Comparison of ENCODE assay signal across 22 cellular contexts in genomic region chr7:103714377-103714927, GRCh38.
DNase-seq lines count a peak whose midpoint lies in the region; ATAC-seq and TF ChIP-seq lines count a peak whose summit lies in the region.
"Had no signal": no experiment of that assay in that cellular context is flagged by ENCODE, and none has a peak within 500 bp of the region (broad histone marks: within the 10 kb centered on the region; RNA-seq: fewer than 3 reads in every experiment).

No MANE protein-coding gene starts in this region.

- no peak overlapping the region for H3K18ac ChIP-seq in IMR-90 (ENCODE audit: low read depth, low read length)

- 60% methylated on average over 1 of the region's 9 CpGs; no CpG with 5 or more reads in 1 of the 2 experiments for WGBS in IMR-90 (ENCODE audit: extremely low coverage in 2 of 2, insufficient read length in 1 of 2), 2 experiments

- no peaks in the 10 kb centered on the region for H3K79me1 ChIP-seq in IMR-90 (ENCODE audit: low read depth in 1 of 2, low read length in 2 of 2)

- H3K4me3 Mint-ChIP-seq in T-cell, result no peak overlapping the region
- H3K4me3 Mint-ChIP-seq in activated naive CD4-positive, alpha-beta T cell treated with anti-CD3 and anti-CD28 coated beads for 36 hours, result no peak overlapping the region
- H3K4me3 Mint-ChIP-seq: CD4-positive, alpha-beta T cell had no signal

- no peak overlapping the region for H2AK5ac ChIP-seq in IMR-90 (ENCODE audit: low read depth, low read length)

- H3K27me3 Mint-ChIP-seq in T-cell, result peaks cover 2 to 26% of the 10 kb centered on the region in 2 donors
- H3K27me3 Mint-ChIP-seq in activated naive CD4-positive, alpha-beta T cell treated with anti-CD3 and anti-CD28 coated beads for 36 hours (ENCODE audit: low read depth), result peaks cover 11% of the 10 kb centered on the region

- H2AK9ac ChIP-seq in IMR-90 (replicated peaks; ENCODE audit: low read depth, low read length, poor library complexity), result no peak overlapping the region

- H3K4me3 ChIP-seq in IMR-90 (ENCODE audit: insufficient read depth, low read depth, low read length), result no peak overlapping the region
- H3K4me3 ChIP-seq: SJSA1 had no signal

- H3K36me3 ChIP-seq in IMR-90 (ENCODE audit: control insufficient read depth, insufficient read depth, low read length), result no peaks in the 10 kb centered on the region
- H3K36me3 ChIP-seq: SJSA1 had no signal

- peak overlapping the region; percentile 40; the same call in 1 of the 2 replicates for H2BK120ac ChIP-seq in IMR-90 (ENCODE audit: low read depth, low read length)

- H2BK5ac ChIP-seq in IMR-90 (ENCODE audit: low read depth, low read length, poor library complexity, severe bottlenecking), result no peak overlapping the region

- H4K20me1 ChIP-seq in IMR-90 (ENCODE audit: insufficient read depth, low read length), result no peaks in the 10 kb centered on the region

- no peak overlapping the region for H3K27ac ChIP-seq in IMR-90 (ENCODE audit: insufficient read depth, low read length)
- H3K27ac ChIP-seq: HL-60, SJSA1 had no signal

- H3K27me3 ChIP-seq in IMR-90 (ENCODE audit: control insufficient read depth, insufficient read depth, low read length), result no peaks in the 10 kb centered on the region
- H3K27me3 ChIP-seq: SJSA1 had no signal

- CTCF ChIA-PET in IMR-90 (lab: Yijun Ruan, JAX) (no interaction called here), T-cell (lab: Charles Lee) (no interaction called here)
- CTCF ChIA-PET in activated naive CD4-positive, alpha-beta T cell treated with anti-CD3 and anti-CD28 coated beads for 36 hours (lab: Charles Lee), result no interaction called here

- no peak overlapping the region for H3K56ac ChIP-seq in IMR-90 (ENCODE audit: extremely low read depth, insufficient read depth, low read length)

- no peak overlapping the region; the same call in 1 of the 2 replicates for H3K4ac ChIP-seq in IMR-90 (ENCODE audit: low read depth, low read length)

- no peak overlapping the region for H3K9ac ChIP-seq in IMR-90 (ENCODE audit: low read depth, low read length)

- H3K27ac Mint-ChIP-seq in T-cell, result no peak overlapping the region
- H3K27ac Mint-ChIP-seq in activated naive CD4-positive, alpha-beta T cell treated with anti-CD3 and anti-CD28 coated beads for 36 hours, result no peak overlapping the region
- H3K27ac Mint-ChIP-seq: CD4-positive, alpha-beta T cell had no signal

- in situ Hi-C loops in IMR-90 (cut with MboI; ENCODE audit: low sequenced_read_pairs), result no loop called here

- H3K9me1 ChIP-seq in IMR-90 (ENCODE audit: insufficient read depth, low read length), result peaks cover 6% of the 10 kb centered on the region; the same call in 1 of the 2 replicates

- peak overlapping the region; percentile 8; the same call in 1 of the 2 replicates for H2BK20ac ChIP-seq in IMR-90 (ENCODE audit: low read depth, low read length)

- POLR2A ChIA-PET in IMR-90 (lab: Charles Lee; ENCODE audit: unreplicated experiment) (no interaction called here), T-cell (lab: Charles Lee) (no interaction called here)

- no peak for ATAC-seq in IMR-90 (ENCODE audit: low read depth)
- no peak for ATAC-seq in T-cell (replicated peaks in 1 of 4)
- no peak for ATAC-seq in HG03045 (IDR thresholded peaks at IDR 0.05; ENCODE audit: unreplicated experiment)
- ATAC-seq: Right ventricle myocardium inferior had no signal

- H2AFZ ChIP-seq in IMR-90 (replicated peaks; ENCODE audit: low read length, poor library complexity), result no peak overlapping the region

- no peak for TF ChIP-seq RAD21 in IMR-90 (IDR thresholded peaks at IDR 0.05; ENCODE audit: low read length)

- no peak for DNase-seq in IMR-90
- peak; percentile 17 for DNase-seq in NCI-H69 (lab: John Stamatoyannopoulos, UW)
- DNase-seq in cerebellum (ENCODE audit: low spot score), result peak; percentile 43
- DNase-seq in retina, result peak; percentile 76
- DNase-seq in T-cell, result no peak
- no peak for DNase-seq in activated naive CD4-positive, alpha-beta T cell treated with anti-CD3 and anti-CD28 coated beads for 36 hours
- DNase-seq: Caco-2; CD4-positive, alpha-beta T cell; DMS 273 treated with DMSO at 0.1 percent for 48 hours; DMS79 treated with DMSO at 0.1 percent for 48 hours; GOT3; KG1; NCI-H1092 treated with DMSO at 0.1 percent for 48 hours; NCI-H1436 treated with DMSO at 0.1 percent for 48 hours; NCI-H1930; NCI-H524 treated with DMSO at 0.1 percent for 48 hours; OCI-M1; SW 1271 had no signal

- no peak overlapping the region for H4K8ac ChIP-seq in IMR-90 (ENCODE audit: low read depth in 2 of 2, low read length in 2 of 2)

- no peaks in the 10 kb centered on the region for H3K9me3 Mint-ChIP-seq in T-cell
- no peaks in the 10 kb centered on the region for H3K9me3 Mint-ChIP-seq in activated naive CD4-positive, alpha-beta T cell treated with anti-CD3 and anti-CD28 coated beads for 36 hours
- H3K9me3 Mint-ChIP-seq: CD4-positive, alpha-beta T cell had no signal

- BruUV-seq in IMR-90 (replicated peaks; lab: Mats Ljungman, UMichigan), result no TSS peak

- no peaks in the 10 kb centered on the region for H3K9me3 ChIP-seq in IMR-90 (ENCODE audit: control insufficient read depth, insufficient read depth, low read length)
- H3K9me3 ChIP-seq: Caco-2, SJSA1 had no signal

- no peaks in the 10 kb centered on the region for H3K36me3 Mint-ChIP-seq in T-cell
- H3K36me3 Mint-ChIP-seq in activated naive CD4-positive, alpha-beta T cell treated with anti-CD3 and anti-CD28 coated beads for 36 hours (ENCODE audit: low read depth), result no peaks in the 10 kb centered on the region

- H3K23ac ChIP-seq in IMR-90 (ENCODE audit: low read depth, low read length), result no peak overlapping the region

- intact Hi-C loops in IMR-90 (cut with micrococcal nuclease), result no loop called here
- intact Hi-C loops in activated naive CD4-positive, alpha-beta T cell treated with anti-CD3 and anti-CD28 coated beads for 36 hours (cut with micrococcal nuclease), result no loop called here

- 0 out of 3 replicates have a peak overlapping the region, but pooled peaks have one; percentile 7 for H2BK15ac ChIP-seq in IMR-90 (ENCODE audit: low read depth, low read length)

- TF ChIP-seq POLR2A in IMR-90 (IDR thresholded peaks at IDR 0.05; ENCODE audit: low read depth, low read length), result no peak

- no peak overlapping the region for H3K14ac ChIP-seq in IMR-90 (replicated peaks; ENCODE audit: low read depth, low read length)

- peaks cover 1% of the 10 kb centered on the region; the same call in 1 of the 2 replicates for H3K4me1 ChIP-seq in IMR-90 (ENCODE audit: control insufficient read depth, insufficient read depth, low read length)
- H3K4me1 ChIP-seq: Caco-2 had no signal

- H3K4me1 Mint-ChIP-seq in T-cell, result no peaks in the 10 kb centered on the region
- H3K4me1 Mint-ChIP-seq in activated naive CD4-positive, alpha-beta T cell treated with anti-CD3 and anti-CD28 coated beads for 36 hours (ENCODE audit: low read depth), result no peaks in the 10 kb centered on the region

- dilution Hi-C loops in IMR-90 (cut with HindIII; ENCODE audit: low sequenced_read_pairs, unreplicated experiment), result no loop called here

- no peak overlapping the region for H3K4me2 ChIP-seq in IMR-90 (ENCODE audit: low read depth, low read length)

- H4K91ac ChIP-seq in IMR-90 (ENCODE audit: insufficient read depth, low read depth, low read length), result no peak overlapping the region

- no peak for TF ChIP-seq CTCF in IMR-90 (conservative IDR thresholded peaks at IDR 0.05; ENCODE audit: low read depth, low read length)

- no peak overlapping the region for H4K5ac ChIP-seq in IMR-90 (ENCODE audit: low read depth, low read length)

TF ChIP-seq in IMR-90, 13 proteins besides CTCF, POLR2A, EP300 and RAD21:
- no peak for TF ChIP-seq MAZ (IDR thresholded peaks at IDR 0.05; ENCODE audit: borderline replicate concordance, low read depth, low read length)
- TF ChIP-seq BHLHE40 (IDR thresholded peaks at IDR 0.05; ENCODE audit: low read depth, low read length), result no peak

Comparison
In these comparisons a context has a peak if more than half of its experiments do, and no peak if none do; other contexts are left out.
1. DNase-seq: peak in NCI-H69 (single experiment), cerebellum (single experiment) and retina (single experiment); none in IMR-90 (single experiment), T-cell (0 of 34) and activated naive CD4-positive, alpha-beta T cell treated with anti-CD3 and anti-CD28 coated beads for 36 hours (single experiment).